11 cellular contexts compared by ENCODE assay signal in genomic region chr6:24125980-24126379, GRCh38. TPM values are rescaled to one million over a fixed set of nuclear protein-coding genes. Genes with fewer than 3 reads are reported as not detected.
DNase-seq lines count a peak whose midpoint lies in the region; ATAC-seq and TF ChIP-seq lines count a peak whose summit lies in the region.
"Had no signal": no experiment of that assay in that cellular context is flagged by ENCODE, and none has a peak within 500 bp of the region (broad histone marks: within the 10 kb centered on the region; RNA-seq: fewer than 3 reads in every experiment).

A gene with protein sequence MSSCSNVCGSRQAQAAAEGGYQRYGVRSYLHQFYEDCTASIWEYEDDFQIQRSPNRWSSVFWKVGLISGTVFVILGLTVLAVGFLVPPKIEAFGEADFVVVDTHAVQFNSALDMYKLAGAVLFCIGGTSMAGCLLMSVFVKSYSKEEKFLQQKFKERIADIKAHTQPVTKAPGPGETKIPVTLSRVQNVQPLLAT (plus strand): TSS chr6:24126215. CDS start chr6:24134328, 8,113 bp downstream.

- H3K9me3 ChIP-seq in A673 (ENCODE audit: low read depth, low read length, poor library complexity, severe bottlenecking) (no peaks in the 10 kb centered on the region), upper lobe of right lung (no peaks in the 10 kb centered on the region)
- H3K9me3 ChIP-seq: neutrophil had no signal

- H3K4me3 ChIP-seq in A673 (ENCODE audit: low read depth, low read length, poor library complexity, severe bottlenecking) (peak within 1 kb of the TSS; percentile 23), upper lobe of right lung (no peak within 1 kb of the TSS)

- H3K27ac ChIP-seq in A673 (ENCODE audit: low read depth, low read length, poor library complexity, severe bottlenecking) (no peak within 1 kb of the TSS), upper lobe of right lung (no peak within 1 kb of the TSS)
- H3K27ac ChIP-seq: C4-2B, neutrophil had no signal

- CTCF ChIA-PET in A673 (lab: Charles Lee), result no interaction called here

- BruUV-seq in A673 (replicated peaks; lab: Mats Ljungman, UMichigan), result no TSS peak

- TF ChIP-seq CTCF in A673 (conservative IDR thresholded peaks at IDR 0.05; ENCODE audit: low read depth, low read length) (no peak), upper lobe of right lung (IDR thresholded peaks at IDR 0.05) (no peak)

- ATAC-seq in HG03469 (IDR thresholded peaks at IDR 0.05; ENCODE audit: unreplicated experiment) (no peak), upper lobe of right lung (no peak), GM21723 (IDR thresholded peaks at IDR 0.05; ENCODE audit: unreplicated experiment) (no peak), GM18517 (IDR thresholded peaks at IDR 0.05; ENCODE audit: unreplicated experiment) (no peak)
- ATAC-seq: HCT116 had no signal

- H3K36me3 ChIP-seq in A673 (ENCODE audit: insufficient read depth, low read length, poor library complexity, severe bottlenecking) (no peaks in the 10 kb centered on the region), upper lobe of right lung (no peaks in the 10 kb centered on the region)
- H3K36me3 ChIP-seq: neutrophil had no signal

- H3K27me3 ChIP-seq in A673 (replicated peaks; ENCODE audit: insufficient read depth, low read depth, low read length, poor library complexity) (peaks cover 37% of the 10 kb centered on the region), upper lobe of right lung (peaks cover 23% of the 10 kb centered on the region)

- H3K4me1 ChIP-seq in A673 (ENCODE audit: insufficient read depth, low read length, poor library complexity, severe bottlenecking), result peaks cover 7% of the 10 kb centered on the region
- H3K4me1 ChIP-seq in upper lobe of right lung, result no peaks in the 10 kb centered on the region

- DNase-seq in A673 (ENCODE audit: low spot score) (peak; percentile 62), HuH-7 (ENCODE audit: low spot score) (peak; percentile 61), RPMI8226 (peak; percentile 50), iPS DF 19.7 (ENCODE audit: low read depth, low spot score) (peak; percentile 12), upper lobe of right lung (no peak)

- intact Hi-C loops in A673 (cut with micrococcal nuclease; ENCODE audit: unreplicated experiment) (no loop called here), upper lobe of right lung (cut with DNase I) (no loop called here)

- POLR2A ChIA-PET in A673 (lab: Charles Lee; ENCODE audit: low non-redundant PET), result interaction anchor here (0.6 kb wide), 1 partner anchor 149 kb away, joined by 4 read pairs; no protein-coding TSS in a partner anchor

RNA-seq across cellular contexts. Expression of the gene that starts here (rescaled TPM):
- total RNA-seq in A673 (2021) (not detected in 2 replicates), upper lobe of right lung (not detected)

Comparison
In these comparisons a context has a peak if more than half of its experiments do, and no peak if none do; other contexts are left out.
1. Peak in DNase-seq and H3K4me3 ChIP-seq in A673; RNA of the gene not detected or under 1 TPM.